23 cellular contexts compared by ENCODE assay signal in the genomic region with DNA sequence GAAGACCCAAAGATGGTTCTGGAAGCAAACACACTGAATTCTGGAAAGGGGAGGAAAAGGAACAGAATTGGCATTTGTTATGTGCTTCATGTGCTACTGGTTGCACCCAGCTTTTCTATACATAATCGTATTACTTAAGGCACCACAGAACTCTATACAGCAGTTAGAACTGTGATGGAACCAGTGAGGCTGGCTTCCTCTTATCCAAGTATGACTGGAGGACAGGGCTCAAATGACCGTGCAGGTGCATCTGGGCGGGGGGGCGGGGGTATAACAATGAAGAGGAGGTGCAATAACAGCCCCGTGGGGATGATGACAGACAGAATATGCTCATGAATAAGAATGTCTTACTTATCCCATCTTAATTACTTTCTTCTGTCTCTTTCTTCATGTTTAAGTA.
DNase-seq lines count a peak whose midpoint lies in the region; ATAC-seq and TF ChIP-seq lines count a peak whose summit lies in the region.
"Had no signal": no experiment of that assay in that cellular context is flagged by ENCODE, and none has a peak within 500 bp of the region (broad histone marks: within the 10 kb centered on the region; RNA-seq: fewer than 3 reads in every experiment).

No MANE protein-coding gene starts in this region.

- DNase-seq in NCI-H2107 treated with DMSO at 0.1 percent for 48 hours (lab: John Stamatoyannopoulos, UW; ENCODE audit: unreplicated experiment) (peak; percentile 15), NCI-H2107 (lab: John Stamatoyannopoulos, UW) (no peak), activated B cell treated with CpG ODN at 0.5 μM for 24 hours (no peak), substantia nigra (lab: John Stamatoyannopoulos, UW) (no peak), 8988T (no peak)
- peak in 1 of 2 donors; percentile 8 for DNase-seq in activated naive CD4-positive, alpha-beta T cell treated with anti-CD3 and anti-CD28 coated beads, Interleukin-2, amount 50 U/mL, for 72 hours (ENCODE audit: low spot score in 2 of 2)
- DNase-seq in activated naive CD4-positive, alpha-beta T cell (lab: John Stamatoyannopoulos, UW): no peak
- DNase-seq: activated CD4-positive, alpha-beta T cell treated with anti-CD3 and anti-CD28 coated beads for 4 hours; CD4-positive, alpha-beta T cell; gastrocnemius medialis; hippocampal formation; Kasumi-1; left colon; mammary epithelial cell; NCI-H1694 treated with DMSO at 0.1 percent for 48 hours; pancreas; PC-3; SK-N-SH; testis had no signal

- peaks cover 6% of the 10 kb centered on the region for H3K4me1 Mint-ChIP-seq in activated B cell treated with CpG ODN at 0.5 μM for 24 hours

- H3K4me3 Mint-ChIP-seq in activated B cell treated with CpG ODN at 0.5 μM for 24 hours: no peak overlapping the region
- H3K4me3 Mint-ChIP-seq: CD4-positive, alpha-beta T cell; neural crest cell; T-helper 1 cell treated with Interleukin-12 subunit alpha and Interleukin-12 subunit beta and Interleukin-4 antibody, amounts not matched to agents 30 μg/mL and 1 μg/mL, for 36 hours had no signal

- peak overlapping the region in 1 of 2 donors; percentile 17 for H3K27ac Mint-ChIP-seq in activated naive CD4-positive, alpha-beta T cell treated with anti-CD3 and anti-CD28 coated beads, Interleukin-2, amount 50 U/mL, for 72 hours
- H3K27ac Mint-ChIP-seq in activated B cell treated with CpG ODN at 0.5 μM for 24 hours: no peak overlapping the region
- H3K27ac Mint-ChIP-seq: CD4-positive, alpha-beta T cell; T-helper 1 cell treated with Interleukin-12 subunit alpha and Interleukin-12 subunit beta and Interleukin-4 antibody, amounts not matched to agents 30 μg/mL and 1 μg/mL, for 36 hours had no signal

- ATAC-seq in activated naive CD4-positive, alpha-beta T cell treated with anti-CD3 and anti-CD28 coated beads, Interleukin-2, amount 50 U/mL, for 72 hours: peak; percentile 60 to 91
- ATAC-seq in activated B cell treated with CpG ODN at 0.5 μM for 24 hours (ENCODE audit: low read depth): peak; percentile 42
- ATAC-seq in HG03378 (IDR thresholded peaks at IDR 0.05; ENCODE audit: unreplicated experiment): no peak
- ATAC-seq: left colon, pancreas, PC-3 had no signal

- POLR2A ChIA-PET in activated B cell treated with CpG ODN at 0.5 μM for 24 hours (lab: Charles Lee): no interaction called here

- no peaks in the 10 kb centered on the region for H3K27me3 Mint-ChIP-seq in activated B cell treated with CpG ODN at 0.5 μM for 24 hours
- H3K27me3 Mint-ChIP-seq: CD4-positive, alpha-beta T cell had no signal

- intact Hi-C loops in activated B cell treated with CpG ODN at 0.5 μM for 24 hours (cut with micrococcal nuclease): loop anchor here (2.0 kb wide), 3 partner anchors 177 to 1115 kb away; no protein-coding TSS in a partner anchor

- no peaks in the 10 kb centered on the region for H3K36me3 Mint-ChIP-seq in activated naive CD4-positive, alpha-beta T cell treated with anti-CD3 and anti-CD28 coated beads, Interleukin-2, amount 50 U/mL, for 72 hours
- no peaks in the 10 kb centered on the region for H3K36me3 Mint-ChIP-seq in activated B cell treated with CpG ODN at 0.5 μM for 24 hours (ENCODE audit: low read depth)

- TF ChIP-seq CTCF in activated B cell treated with CpG ODN at 0.5 μM for 24 hours (IDR thresholded peaks at IDR 0.05): no peak

- peak overlapping the region; percentile 36 for H3K27ac ChIP-seq in substantia nigra (ENCODE audit: low read depth, low read length, poor library complexity, severe bottlenecking)
- H3K27ac ChIP-seq: gastrocnemius medialis, pancreas, right atrium auricular region, testis had no signal

- CTCF ChIA-PET in activated B cell treated with CpG ODN at 0.5 μM for 24 hours (lab: Charles Lee): interaction anchor here (2.4 to 3.2 kb wide), 2 partner anchors 461 to 705 kb away, joined by 12 to 30 read pairs; no protein-coding TSS in a partner anchor

- H3K9me3 Mint-ChIP-seq in activated naive CD4-positive, alpha-beta T cell treated with anti-CD3 and anti-CD28 coated beads, Interleukin-2, amount 50 U/mL, for 72 hours: no peaks in the 10 kb centered on the region
- H3K9me3 Mint-ChIP-seq in activated B cell treated with CpG ODN at 0.5 μM for 24 hours: no peaks in the 10 kb centered on the region
- H3K9me3 Mint-ChIP-seq: CD4-positive, alpha-beta T cell; neural crest cell; T-helper 1 cell treated with Interleukin-12 subunit alpha and Interleukin-12 subunit beta and Interleukin-4 antibody, amounts not matched to agents 30 μg/mL and 1 μg/mL, for 36 hours had no signal
